ENCODE assay signal across 20 cellular contexts in genomic region chr6:144467153-144467762, GRCh38.
DNase-seq lines count a peak whose midpoint lies in the region; ATAC-seq and TF ChIP-seq lines count a peak whose summit lies in the region.
"Had no signal": no experiment of that assay in that cellular context is flagged by ENCODE, and none has a peak within 500 bp of the region (broad histone marks: within the 10 kb centered on the region; RNA-seq: fewer than 3 reads in every experiment).

No MANE protein-coding gene starts in this region.

- CTCF ChIA-PET in PC-3 (lab: Charles Lee): no interaction called here

- no peak overlapping the region for H2AFZ ChIP-seq in PC-3 (ENCODE audit: low read length)

- no peaks in the 10 kb centered on the region for H3K79me2 ChIP-seq in PC-3 (ENCODE audit: low read length)

- intact Hi-C loops in PC-3 (cut with micrococcal nuclease): no loop called here

- BruUV-seq in PC-3 (replicated peaks; lab: Mats Ljungman, UMichigan): no TSS peak

- no peak overlapping the region for H3K9ac ChIP-seq in PC-3 (ENCODE audit: low read length)

- no peak overlapping the region for H3K4me3 Mint-ChIP-seq in glutamatergic neuron (ENCODE audit: unreplicated experiment)
- no peak overlapping the region for H3K4me3 Mint-ChIP-seq in stimulated activated memory B cell treated with anti-CD40 and anti-IgM and Interleukin-4, amounts not matched to agents 10 μg/mL and 1 μg/mL and 100 μg/mL, for 72 hours
- H3K4me3 Mint-ChIP-seq: activated B cell treated with CpG ODN at 0.5 μM for 24 hours; T-helper 1 cell treated with Interleukin-12 subunit alpha and Interleukin-12 subunit beta and Interleukin-4 antibody, amounts not matched to agents 30 μg/mL and 1 μg/mL, for 36 hours had no signal

- H3K4me2 ChIP-seq in PC-3 (ENCODE audit: low read length): no peak overlapping the region

- H3K9me3 Mint-ChIP-seq in glutamatergic neuron (ENCODE audit: unreplicated experiment): peaks cover 3% of the 10 kb centered on the region
- H3K9me3 Mint-ChIP-seq in stimulated activated memory B cell treated with anti-CD40 and anti-IgM and Interleukin-4, amounts not matched to agents 10 μg/mL and 1 μg/mL and 100 μg/mL, for 72 hours: no peaks in the 10 kb centered on the region
- H3K9me3 Mint-ChIP-seq: activated B cell treated with CpG ODN at 0.5 μM for 24 hours; activated T-helper 2 cell treated with anti-CD3 and anti-CD28 coated beads, Interferon-gamma antibody, Interleukin-2, Interleukin-4, amounts not matched to agents 10 μg/mL and 5 μg/mL and 100 μg/mL, durations not matched to agents 14 hours and 24 hours and 36 hours; T-helper 1 cell treated with Interleukin-12 subunit alpha and Interleukin-12 subunit beta and Interleukin-4 antibody, amounts not matched to agents 30 μg/mL and 1 μg/mL, for 36 hours had no signal

- TF ChIP-seq CTCF in RWPE2 (IDR thresholded peaks at IDR 0.05; ENCODE audit: poor library complexity, severe bottlenecking) (no peak), glutamatergic neuron (IDR thresholded peaks at IDR 0.05; ENCODE audit: partially characterized antibody, unreplicated experiment) (no peak), PC-3 (conservative IDR thresholded peaks at IDR 0.05; ENCODE audit: low read depth, low read length) (no peak)

- peak; percentile 30 to 37 for ATAC-seq in activated CD4-positive, CD25-positive, alpha-beta regulatory T cell treated with anti-CD3 and anti-CD28 coated beads, Interleukin-2, amount 50 U/mL, for 24 hours
- ATAC-seq in RWPE2 (ENCODE audit: low read depth) (0 out of 3 replicates have a peak, but pooled peaks have one; percentile 45), PC-3 (no peak)
- ATAC-seq in stimulated activated memory B cell treated with anti-CD40 and anti-IgM and Interleukin-4, amounts not matched to agents 10 μg/mL and 1 μg/mL and 100 μg/mL, for 72 hours: no peak
- ATAC-seq: left ventricle myocardium superior, psoas muscle had no signal

- no peak overlapping the region for H3K4me3 ChIP-seq in RWPE2 (ENCODE audit: severe bottlenecking)
- no peak overlapping the region for H3K4me3 ChIP-seq in PC-3 (ENCODE audit: low read length)
- H3K4me3 ChIP-seq: psoas muscle had no signal

- H3F3A ChIP-seq in PC-3 (ENCODE audit: low read length, unreplicated experiment): no peaks in the 10 kb centered on the region

- no peak for DNase-seq in activated CD4-positive, CD25-positive, alpha-beta regulatory T cell treated with anti-CD3 and anti-CD28 coated beads, Interleukin-2, amount 50 U/mL, for 72 hours
- no peak for DNase-seq in RWPE2 (ENCODE audit: low spot score)
- DNase-seq in glutamatergic neuron: no peak
- DNase-seq in inferior parietal cortex (ENCODE audit: extremely low spot score): no peak
- DNase-seq in NCI-H1930 (lab: John Stamatoyannopoulos, UW): no peak
- no peak for DNase-seq in PC-3
- DNase-seq: activated B cell treated with CpG ODN at 0.5 μM for 24 hours; amniotic stem cell; DMS79 treated with DMSO at 0.1 percent for 48 hours; Karpas-422; left ventricle myocardium superior; NCI-H226; psoas muscle; SHP77 treated with DMSO at 0.1 percent for 48 hours; stimulated activated CD4-positive, alpha-beta T cell treated with anti-CD3 and anti-CD28 coated beads, Interleukin-12 subunit alpha, Interleukin-12 subunit beta, amount 100 ng/mL, for 4 hours had no signal

- H3K27me3 Mint-ChIP-seq in glutamatergic neuron (ENCODE audit: unreplicated experiment): no peaks in the 10 kb centered on the region
- H3K27me3 Mint-ChIP-seq in stimulated activated memory B cell treated with anti-CD40 and anti-IgM and Interleukin-4, amounts not matched to agents 10 μg/mL and 1 μg/mL and 100 μg/mL, for 72 hours: no peaks in the 10 kb centered on the region
- H3K27me3 Mint-ChIP-seq: activated B cell treated with CpG ODN at 0.5 μM for 24 hours had no signal

- H3K4me1 ChIP-seq in RWPE2 (ENCODE audit: insufficient read depth, poor library complexity, severe bottlenecking): no peaks in the 10 kb centered on the region
- H3K4me1 ChIP-seq in PC-3 (ENCODE audit: insufficient read depth, low read length): no peaks in the 10 kb centered on the region
- H3K4me1 ChIP-seq: psoas muscle had no signal

- no peak overlapping the region for H3K27ac ChIP-seq in RWPE2 (ENCODE audit: poor library complexity, severe bottlenecking)
- H3K27ac ChIP-seq in PC-3 (ENCODE audit: low read length): no peak overlapping the region
- H3K27ac ChIP-seq: C4-2B, psoas muscle had no signal

- POLR2A ChIA-PET in PC-3 (lab: Charles Lee; ENCODE audit: unreplicated experiment): no interaction called here

- no peaks in the 10 kb centered on the region for H3K36me3 Mint-ChIP-seq in glutamatergic neuron (ENCODE audit: unreplicated experiment)
- H3K36me3 Mint-ChIP-seq in stimulated activated memory B cell treated with anti-CD40 and anti-IgM and Interleukin-4, amounts not matched to agents 10 μg/mL and 1 μg/mL and 100 μg/mL, for 72 hours: peaks cover 71% of the 10 kb centered on the region

- H3K27me3 ChIP-seq in RWPE2 (ENCODE audit: insufficient read depth, poor library complexity, severe bottlenecking) (no peaks in the 10 kb centered on the region), PC-3 (ENCODE audit: low read length) (no peaks in the 10 kb centered on the region)

- peak overlapping the region; percentile 40 for H3K27ac Mint-ChIP-seq in glutamatergic neuron (ENCODE audit: unreplicated experiment)
- H3K27ac Mint-ChIP-seq in stimulated activated memory B cell treated with anti-CD40 and anti-IgM and Interleukin-4, amounts not matched to agents 10 μg/mL and 1 μg/mL and 100 μg/mL, for 72 hours: peak overlapping the region; percentile 0
- H3K27ac Mint-ChIP-seq: activated B cell treated with CpG ODN at 0.5 μM for 24 hours; T-helper 1 cell treated with Interleukin-12 subunit alpha and Interleukin-12 subunit beta and Interleukin-4 antibody, amounts not matched to agents 30 μg/mL and 1 μg/mL, for 36 hours had no signal

- H3K9me3 ChIP-seq in RWPE2 (ENCODE audit: severe bottlenecking) (no peaks in the 10 kb centered on the region), PC-3 (ENCODE audit: low read length) (no peaks in the 10 kb centered on the region)
- H3K9me3 ChIP-seq: psoas muscle had no signal

- peaks cover 13% of the 10 kb centered on the region for H3K36me3 ChIP-seq in RWPE2 (ENCODE audit: low read depth)
- H3K36me3 ChIP-seq in PC-3 (ENCODE audit: low read depth, low read length): no peaks in the 10 kb centered on the region

- H3K9me2 ChIP-seq in PC-3 (replicated peaks; ENCODE audit: low read length): no peaks in the 10 kb centered on the region

- H3K4me1 Mint-ChIP-seq in glutamatergic neuron (ENCODE audit: low read depth, unreplicated experiment): peaks cover 11% of the 10 kb centered on the region
- no peaks in the 10 kb centered on the region for H3K4me1 Mint-ChIP-seq in stimulated activated memory B cell treated with anti-CD40 and anti-IgM and Interleukin-4, amounts not matched to agents 10 μg/mL and 1 μg/mL and 100 μg/mL, for 72 hours
- H3K4me1 Mint-ChIP-seq: activated B cell treated with CpG ODN at 0.5 μM for 24 hours had no signal

- no peaks in the 10 kb centered on the region for H4K20me1 ChIP-seq in PC-3 (ENCODE audit: low read length)

Comparison
In these comparisons a context has a peak if more than half of its experiments do, and no peak if none do; other contexts are left out.
1. ATAC-seq: peak in activated CD4-positive, CD25-positive, alpha-beta regulatory T cell treated with anti-CD3 and anti-CD28 coated beads, Interleukin-2, amount 50 U/mL, for 24 hours (2 of 2) and RWPE2 (single experiment); none in stimulated activated memory B cell treated with anti-CD40 and anti-IgM and Interleukin-4, amounts not matched to agents 10 μg/mL and 1 μg/mL and 100 μg/mL, for 72 hours (single experiment) and PC-3 (single experiment).